1 cellular context compared by ENCODE assay signal in the genomic region with DNA sequence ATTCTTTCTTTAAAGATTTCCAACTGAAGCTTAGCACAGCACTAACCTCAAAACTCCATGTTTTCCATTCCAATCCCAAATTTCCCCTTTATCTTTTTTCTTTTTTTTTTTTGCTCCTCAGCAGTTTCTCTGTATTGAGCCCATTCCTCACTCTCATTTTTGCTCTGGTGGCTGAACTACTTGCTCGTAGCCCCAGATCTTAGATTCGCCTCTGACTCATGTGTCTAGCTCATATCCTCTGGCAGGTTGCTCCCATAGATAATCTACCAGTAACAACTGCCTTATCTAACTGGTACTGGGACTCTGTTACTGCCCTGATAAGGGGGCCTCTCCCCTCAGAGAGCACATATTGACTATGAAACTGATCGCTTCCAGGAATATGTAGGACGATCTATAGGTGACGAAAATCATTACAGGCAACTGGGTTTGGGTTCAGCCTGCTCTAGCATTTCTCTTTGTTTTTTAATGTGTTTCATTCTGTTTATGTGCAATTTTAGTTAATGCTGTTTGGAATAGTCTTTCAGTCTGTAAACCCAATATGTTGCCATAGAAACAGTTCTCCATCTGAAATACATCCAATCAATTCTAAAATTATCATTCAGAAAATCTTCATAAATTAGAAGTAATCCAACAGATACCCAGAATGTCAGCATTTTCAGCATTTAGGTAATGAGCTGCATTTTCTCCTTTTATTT.
TF ChIP-seq lines count a peak whose summit lies in the region.

No MANE protein-coding gene starts in this region.

TF ChIP-seq in K562, 482 proteins besides CTCF, POLR2A, EP300 and RAD21 (continued from another document and continues in another):
- TF ChIP-seq ELK1 (CRISPR knock-in tag; IDR thresholded peaks at IDR 0.05) (no peak), PTBP1 (IDR thresholded peaks at IDR 0.05; ENCODE audit: low read depth, low read length) (no peak), NR4A1 (CRISPR knock-in tag; IDR thresholded peaks at IDR 0.05) (0 out of 2 replicates have a peak, but pooled peaks have one; percentile 57), NR4A1 (tag; IDR thresholded peaks at IDR 0.05) (peak; percentile 96), SMAD4 (CRISPR knock-in tag; conservative IDR thresholded peaks at IDR 0.05) (peak; percentile 100), ZNF589 (CRISPR knock-in tag; IDR thresholded peaks at IDR 0.05; ENCODE audit: low read depth) (peak; percentile 97), HLTF (IDR thresholded peaks at IDR 0.05) (peak; percentile 93), RBM17 (IDR thresholded peaks at IDR 0.05; ENCODE audit: borderline replicate concordance, low read depth, low read length) (no peak), ZBED1 (IDR thresholded peaks at IDR 0.05) (peak; percentile 97), KLF16 (IDR thresholded peaks at IDR 0.05) (peak; percentile 100), TCF7 (IDR thresholded peaks at IDR 0.05; ENCODE audit: borderline replicate concordance) (peak; percentile 81; the same call in 1 of the 2 replicates), HES1 (IDR thresholded peaks at IDR 0.05; ENCODE audit: low read depth) (peak; percentile 94), SRSF7 (optimal IDR thresholded peaks at IDR 0.05; ENCODE audit: low read depth, low read length) (no peak), PHF20 (IDR thresholded peaks at IDR 0.05; ENCODE audit: partially characterized antibody) (no peak), POU5F1 (IDR thresholded peaks at IDR 0.05; ENCODE audit: borderline replicate concordance, low read depth, low read length, partially characterized antibody) (no peak), FOSL1 (tag; conservative IDR thresholded peaks at IDR 0.05) (peak; percentile 100), CCAR2 (IDR thresholded peaks at IDR 0.05; ENCODE audit: low read depth, low read length) (no peak), POLR2B (IDR thresholded peaks at IDR 0.05; ENCODE audit: low read depth, partially characterized antibody) (no peak), MNT (conservative IDR thresholded peaks at IDR 0.05) (peak; percentile 16 to 55; a peak in 1 of 4 replicates), RB1 (IDR thresholded peaks at IDR 0.05; ENCODE audit: low read depth) (peak; percentile 74), ZNF561 (CRISPR knock-in tag; conservative IDR thresholded peaks at IDR 0.05) (0 out of 2 replicates have a peak, but pooled peaks have one; percentile 60), ZNF280A (IDR thresholded peaks at IDR 0.05; ENCODE audit: low read depth, partially characterized antibody) (no peak), ZFP36 (IDR thresholded peaks at IDR 0.05; ENCODE audit: low read depth, low read length, partially characterized antibody) (no peak), ZNF695 (CRISPR knock-in tag; IDR thresholded peaks at IDR 0.05) (no peak), MCM3 (IDR thresholded peaks at IDR 0.05) (no peak), KLF10 (CRISPR knock-in tag; IDR thresholded peaks at IDR 0.05) (no peak), ARID2 (IDR thresholded peaks at IDR 0.05) (no peak; the same call in 1 of the 2 replicates), MEIS2 (IDR thresholded peaks at IDR 0.05; ENCODE audit: partially characterized antibody) (peak; percentile 81), SLC30A9 (CRISPR knock-in tag; IDR thresholded peaks at IDR 0.05) (no peak), SP1 (CRISPR knock-in tag; IDR thresholded peaks at IDR 0.05) (peak; percentile 45; the same call in 1 of the 2 replicates), MXI1 (IDR thresholded peaks at IDR 0.05; ENCODE audit: low read depth, low read length) (peak; percentile 84; the same call in 1 of the 2 replicates), NONO (IDR thresholded peaks at IDR 0.05; ENCODE audit: low read depth in 2 of 2, low read length in 1 of 2) (peak in 1 of 2 experiments; percentile 93; a peak in 2 of 4 replicates), IRF2 (CRISPR knock-in tag; IDR thresholded peaks at IDR 0.05) (no peak), PCBP2 (IDR thresholded peaks at IDR 0.05; ENCODE audit: low read depth, low read length, poor library complexity, severe bottlenecking) (no peak), NCOA2 (IDR thresholded peaks at IDR 0.05; ENCODE audit: partially characterized antibody in 2 of 2) (peak; percentile 83 to 88), ZNF263 (CRISPR knock-in tag; IDR thresholded peaks at IDR 0.05; ENCODE audit: borderline replicate concordance) (no peak), CHD1 (IDR thresholded peaks at IDR 0.05; ENCODE audit: low read length) (no peak), HBP1 (CRISPR knock-in tag; IDR thresholded peaks at IDR 0.05) (peak; percentile 89), CREM (IDR thresholded peaks at IDR 0.05; ENCODE audit: low read depth) (peak; percentile 91), ZNF184 (CRISPR knock-in tag; IDR thresholded peaks at IDR 0.05) (no peak), THRA (IDR thresholded peaks at IDR 0.05) (no peak), PHF8 (IDR thresholded peaks at IDR 0.05; ENCODE audit: borderline replicate concordance, low read length) (no peak), ZNF717 (CRISPR knock-in tag; IDR thresholded peaks at IDR 0.05) (no peak)
- TF ChIP-seq, protein P1, sequence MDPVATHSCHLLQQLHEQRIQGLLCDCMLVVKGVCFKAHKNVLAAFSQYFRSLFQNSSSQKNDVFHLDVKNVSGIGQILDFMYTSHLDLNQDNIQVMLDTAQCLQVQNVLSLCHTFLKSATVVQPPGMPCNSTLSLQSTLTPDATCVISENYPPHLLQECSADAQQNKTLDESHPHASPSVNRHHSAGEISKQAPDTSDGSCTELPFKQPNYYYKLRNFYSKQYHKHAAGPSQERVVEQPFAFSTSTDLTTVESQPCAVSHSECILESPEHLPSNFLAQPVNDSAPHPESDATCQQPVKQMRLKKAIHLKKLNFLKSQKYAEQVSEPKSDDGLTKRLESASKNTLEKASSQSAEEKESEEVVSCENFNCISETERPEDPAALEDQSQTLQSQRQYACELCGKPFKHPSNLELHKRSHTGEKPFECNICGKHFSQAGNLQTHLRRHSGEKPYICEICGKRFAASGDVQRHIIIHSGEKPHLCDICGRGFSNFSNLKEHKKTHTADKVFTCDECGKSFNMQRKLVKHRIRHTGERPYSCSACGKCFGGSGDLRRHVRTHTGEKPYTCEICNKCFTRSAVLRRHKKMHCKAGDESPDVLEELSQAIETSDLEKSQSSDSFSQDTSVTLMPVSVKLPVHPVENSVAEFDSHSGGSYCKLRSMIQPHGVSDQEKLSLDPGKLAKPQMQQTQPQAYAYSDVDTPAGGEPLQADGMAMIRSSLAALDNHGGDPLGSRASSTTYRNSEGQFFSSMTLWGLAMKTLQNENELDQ (CRISPR knock-in tag; IDR thresholded peaks at IDR 0.05; ENCODE audit: borderline replicate concordance), result no peak
- TF ChIP-seq, protein P2, sequence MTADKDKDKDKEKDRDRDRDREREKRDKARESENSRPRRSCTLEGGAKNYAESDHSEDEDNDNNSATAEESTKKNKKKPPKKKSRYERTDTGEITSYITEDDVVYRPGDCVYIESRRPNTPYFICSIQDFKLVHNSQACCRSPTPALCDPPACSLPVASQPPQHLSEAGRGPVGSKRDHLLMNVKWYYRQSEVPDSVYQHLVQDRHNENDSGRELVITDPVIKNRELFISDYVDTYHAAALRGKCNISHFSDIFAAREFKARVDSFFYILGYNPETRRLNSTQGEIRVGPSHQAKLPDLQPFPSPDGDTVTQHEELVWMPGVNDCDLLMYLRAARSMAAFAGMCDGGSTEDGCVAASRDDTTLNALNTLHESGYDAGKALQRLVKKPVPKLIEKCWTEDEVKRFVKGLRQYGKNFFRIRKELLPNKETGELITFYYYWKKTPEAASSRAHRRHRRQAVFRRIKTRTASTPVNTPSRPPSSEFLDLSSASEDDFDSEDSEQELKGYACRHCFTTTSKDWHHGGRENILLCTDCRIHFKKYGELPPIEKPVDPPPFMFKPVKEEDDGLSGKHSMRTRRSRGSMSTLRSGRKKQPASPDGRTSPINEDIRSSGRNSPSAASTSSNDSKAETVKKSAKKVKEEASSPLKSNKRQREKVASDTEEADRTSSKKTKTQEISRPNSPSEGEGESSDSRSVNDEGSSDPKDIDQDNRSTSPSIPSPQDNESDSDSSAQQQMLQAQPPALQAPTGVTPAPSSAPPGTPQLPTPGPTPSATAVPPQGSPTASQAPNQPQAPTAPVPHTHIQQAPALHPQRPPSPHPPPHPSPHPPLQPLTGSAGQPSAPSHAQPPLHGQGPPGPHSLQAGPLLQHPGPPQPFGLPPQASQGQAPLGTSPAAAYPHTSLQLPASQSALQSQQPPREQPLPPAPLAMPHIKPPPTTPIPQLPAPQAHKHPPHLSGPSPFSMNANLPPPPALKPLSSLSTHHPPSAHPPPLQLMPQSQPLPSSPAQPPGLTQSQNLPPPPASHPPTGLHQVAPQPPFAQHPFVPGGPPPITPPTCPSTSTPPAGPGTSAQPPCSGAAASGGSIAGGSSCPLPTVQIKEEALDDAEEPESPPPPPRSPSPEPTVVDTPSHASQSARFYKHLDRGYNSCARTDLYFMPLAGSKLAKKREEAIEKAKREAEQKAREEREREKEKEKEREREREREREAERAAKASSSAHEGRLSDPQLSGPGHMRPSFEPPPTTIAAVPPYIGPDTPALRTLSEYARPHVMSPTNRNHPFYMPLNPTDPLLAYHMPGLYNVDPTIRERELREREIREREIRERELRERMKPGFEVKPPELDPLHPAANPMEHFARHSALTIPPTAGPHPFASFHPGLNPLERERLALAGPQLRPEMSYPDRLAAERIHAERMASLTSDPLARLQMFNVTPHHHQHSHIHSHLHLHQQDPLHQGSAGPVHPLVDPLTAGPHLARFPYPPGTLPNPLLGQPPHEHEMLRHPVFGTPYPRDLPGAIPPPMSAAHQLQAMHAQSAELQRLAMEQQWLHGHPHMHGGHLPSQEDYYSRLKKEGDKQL (CRISPR knock-in tag; IDR thresholded peaks at IDR 0.05; ENCODE audit: borderline replicate concordance), result no peak
- TF ChIP-seq, protein P3, sequence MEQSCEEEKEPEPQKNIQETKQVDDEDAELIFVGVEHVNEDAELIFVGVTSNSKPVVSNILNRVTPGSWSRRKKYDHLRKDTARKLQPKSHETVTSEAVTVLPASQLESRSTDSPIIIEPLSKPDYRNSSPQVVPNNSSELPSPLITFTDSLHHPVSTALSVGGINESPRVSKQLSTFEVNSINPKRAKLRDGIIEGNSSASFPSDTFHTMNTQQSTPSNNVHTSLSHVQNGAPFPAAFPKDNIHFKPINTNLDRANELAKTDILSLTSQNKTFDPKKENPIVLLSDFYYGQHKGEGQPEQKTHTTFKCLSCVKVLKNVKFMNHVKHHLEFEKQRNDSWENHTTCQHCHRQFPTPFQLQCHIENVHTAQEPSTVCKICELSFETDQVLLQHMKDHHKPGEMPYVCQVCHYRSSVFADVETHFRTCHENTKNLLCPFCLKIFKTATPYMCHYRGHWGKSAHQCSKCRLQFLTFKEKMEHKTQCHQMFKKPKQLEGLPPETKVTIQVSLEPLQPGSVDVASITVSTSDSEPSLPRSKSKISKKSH (CRISPR knock-in tag; IDR thresholded peaks at IDR 0.05), result no peak
